In the genomic region with DNA sequence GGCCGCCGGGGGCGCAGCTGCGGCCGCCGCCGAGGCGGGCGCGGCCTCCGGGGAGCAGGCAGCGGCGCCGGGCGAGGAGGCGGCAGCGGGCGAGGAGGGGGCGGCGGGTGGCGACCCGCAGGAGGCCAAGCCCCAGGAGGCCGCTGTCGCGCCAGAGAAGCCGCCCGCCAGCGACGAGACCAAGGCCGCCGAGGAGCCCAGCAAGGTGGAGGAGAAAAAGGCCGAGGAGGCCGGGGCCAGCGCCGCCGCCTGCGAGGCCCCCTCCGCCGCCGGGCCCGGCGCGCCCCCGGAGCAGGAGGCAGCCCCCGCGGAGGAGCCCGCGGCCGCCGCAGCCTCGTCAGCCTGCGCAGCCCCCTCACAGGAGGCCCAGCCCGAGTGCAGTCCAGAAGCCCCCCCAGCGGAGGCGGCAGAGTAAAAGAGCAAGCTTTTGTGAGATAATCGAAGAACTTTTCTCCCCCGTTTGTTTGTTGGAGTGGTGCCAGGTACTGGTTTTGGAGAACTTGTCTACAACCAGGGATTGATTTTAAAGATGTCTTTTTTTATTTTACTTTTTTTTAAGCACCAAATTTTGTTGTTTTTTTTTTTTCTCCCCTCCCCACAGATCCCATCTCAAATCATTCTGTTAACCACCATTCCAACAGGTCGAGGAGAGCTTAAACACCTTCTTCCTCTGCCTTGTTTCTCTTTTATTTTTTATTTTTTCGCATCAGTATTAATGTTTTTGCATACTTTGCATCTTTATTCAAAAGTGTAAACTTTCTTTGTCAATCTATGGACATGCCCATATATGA, we compare ENCODE assay signal across 1 cellular context.
TF ChIP-seq lines count a peak whose summit lies in the region.

No MANE protein-coding gene starts in this region.

TF ChIP-seq in IMR-90, 13 proteins besides CTCF, POLR2A, EP300 and RAD21 (continued from another document):
- no peak for TF ChIP-seq MAFK (IDR thresholded peaks at IDR 0.05; ENCODE audit: low read depth, low read length)
- no peak for TF ChIP-seq CEBPB (IDR thresholded peaks at IDR 0.05; ENCODE audit: low read depth, low read length)
- no peak for TF ChIP-seq NFE2L2 (IDR thresholded peaks at IDR 0.05; ENCODE audit: low read depth, low read length)
- TF ChIP-seq, protein P1, sequence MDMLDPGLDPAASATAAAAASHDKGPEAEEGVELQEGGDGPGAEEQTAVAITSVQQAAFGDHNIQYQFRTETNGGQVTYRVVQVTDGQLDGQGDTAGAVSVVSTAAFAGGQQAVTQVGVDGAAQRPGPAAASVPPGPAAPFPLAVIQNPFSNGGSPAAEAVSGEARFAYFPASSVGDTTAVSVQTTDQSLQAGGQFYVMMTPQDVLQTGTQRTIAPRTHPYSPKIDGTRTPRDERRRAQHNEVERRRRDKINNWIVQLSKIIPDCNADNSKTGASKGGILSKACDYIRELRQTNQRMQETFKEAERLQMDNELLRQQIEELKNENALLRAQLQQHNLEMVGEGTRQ (IDR thresholded peaks at IDR 0.05; ENCODE audit: low read depth, low read length) = no peak
- peak; percentile 13; the same call in 1 of the 2 replicates for TF ChIP-seq MAZ (IDR thresholded peaks at IDR 0.05; ENCODE audit: borderline replicate concordance, low read depth, low read length)
